ENCODE assay signal across 29 cellular contexts in genomic region chr12:21129906-21130305, GRCh38. TPM values are rescaled to one million over a fixed set of nuclear protein-coding genes. Genes with fewer than 3 reads are reported as not detected.
DNase-seq lines count a peak whose midpoint lies in the region; ATAC-seq and TF ChIP-seq lines count a peak whose summit lies in the region.
"Had no signal": no experiment of that assay in that cellular context is flagged by ENCODE, and none has a peak within 500 bp of the region (broad histone marks: within the 10 kb centered on the region; RNA-seq: fewer than 3 reads in every experiment).

No MANE protein-coding gene starts in this region.

- intact Hi-C loops in left cardiac atrium (cut with DNase I) (no loop called here), Right ventricle myocardium superior (cut with DNase I) (no loop called here), natural killer cell (cut with micrococcal nuclease) (no loop called here), lower lobe of right lung (cut with DNase I) (no loop called here)

- H3K9me3 Mint-ChIP-seq in natural killer cell, result peaks cover 6 to 11% of the 10 kb centered on the region in 2 donors

- H3K27me3 Mint-ChIP-seq in natural killer cell (ENCODE audit: low read depth in 2 of 2), result no peaks in the 10 kb centered on the region
- H3K27me3 Mint-ChIP-seq: CD8-positive, alpha-beta memory T cell had no signal

- no peaks in the 10 kb centered on the region for H3K36me3 Mint-ChIP-seq in natural killer cell
- H3K36me3 Mint-ChIP-seq: CD14-positive monocyte; CD8-positive, alpha-beta memory T cell had no signal

- no peak overlapping the region for H3K27ac ChIP-seq in lower lobe of right lung
- H3K27ac ChIP-seq: 22Rv1, SJCRH30 had no signal

- ATAC-seq in left cardiac atrium (peak; percentile 53 to 75), Right ventricle myocardium superior (ENCODE audit: poor library complexity) (no peak), left lobe of liver (peak; percentile 85), natural killer cell (no peak), lower lobe of right lung (no peak)
- ATAC-seq: GM12878, HCT116, PC-3 had no signal

- no peaks in the 10 kb centered on the region for H3K4me1 ChIP-seq in lower lobe of right lung
- H3K4me1 ChIP-seq: BE2C, SJCRH30 had no signal

- H3K27me3 ChIP-seq in lower lobe of right lung (ENCODE audit: low read depth), result no peaks in the 10 kb centered on the region
- H3K27me3 ChIP-seq: BE2C, SJCRH30 had no signal

- in situ Hi-C loops in astrocyte of the spinal cord (cut with HindIII; ENCODE audit: low sequenced_read_pairs), result no loop called here

- no peak for TF ChIP-seq CTCF in astrocyte of the spinal cord (IDR thresholded peaks at IDR 0.05; ENCODE audit: low read depth, low read length)
- TF ChIP-seq CTCF in natural killer cell (IDR thresholded peaks at IDR 0.05), result no peak
- no peak for TF ChIP-seq CTCF in lower lobe of right lung (IDR thresholded peaks at IDR 0.05)

- no peak overlapping the region for H3K4me3 Mint-ChIP-seq in natural killer cell
- H3K4me3 Mint-ChIP-seq: CD14-positive monocyte; CD8-positive, alpha-beta memory T cell had no signal

- DNase-seq in left cardiac atrium (no peak), Right ventricle myocardium superior (no peak), astrocyte of the spinal cord (ENCODE audit: low read depth, low spot score) (peak; percentile 12), left lobe of liver (ENCODE audit: low spot score) (no peak), natural killer cell (no peak), lower lobe of right lung (no peak), cerebellum (ENCODE audit: low spot score) (no peak)
- DNase-seq: ACHN; BE2C; CD8-positive, alpha-beta memory T cell; DMS 273 treated with DMSO at 0.1 percent for 48 hours; DMS79; EL; GDM1; Karpas-422; NCI-H1105; NCI-H146; NCI-H2029; NCI-H446 treated with DMSO at 0.1 percent for 48 hours; NCI-H526; NCI-H82; NK-92 treated with Interleukin-12 subunit alpha and Interleukin-12 subunit beta, amount 100 ng/mL, for 24 hours; PC-3; SJCRH30 had no signal

- H3K27ac Mint-ChIP-seq in natural killer cell, result no peak overlapping the region
- H3K27ac Mint-ChIP-seq: CD14-positive monocyte; CD8-positive, alpha-beta memory T cell had no signal

- no peak overlapping the region for H3K4me3 ChIP-seq in astrocyte of the spinal cord (ENCODE audit: low read depth, low read length)
- H3K4me3 ChIP-seq in lower lobe of right lung, result no peak overlapping the region
- H3K4me3 ChIP-seq: GM12878, SJCRH30 had no signal

- H3K9me3 ChIP-seq in lower lobe of right lung, result no peaks in the 10 kb centered on the region
- H3K9me3 ChIP-seq: BE2C, SJCRH30 had no signal

- H3K4me1 Mint-ChIP-seq in natural killer cell, result no peaks in the 10 kb centered on the region
- H3K4me1 Mint-ChIP-seq: CD14-positive monocyte; CD8-positive, alpha-beta memory T cell had no signal

- no peaks in the 10 kb centered on the region for H3K36me3 ChIP-seq in lower lobe of right lung
- H3K36me3 ChIP-seq: BE2C, SJCRH30 had no signal

RNA-seq across cellular contexts. Expression of gene SLCO1B1, which starts 1.1 kb away (rescaled TPM):
- total RNA-seq in left cardiac atrium, result not detected
- total RNA-seq in Right ventricle myocardium superior, result not detected
- total RNA-seq in left lobe of liver, result 143 TPM
- total RNA-seq in natural killer cell, result not detected
- not detected for total RNA-seq in lower lobe of right lung
- not detected for total RNA-seq in cerebellum
- total RNA-seq: CD8-positive, alpha-beta memory T cell; GM12878; H4; PC-3; SJCRH30 had no signal

Comparison
In these comparisons a context has a peak if more than half of its experiments do, and no peak if none do; other contexts are left out.
1. ATAC-seq: peak in left cardiac atrium (2 of 2) and left lobe of liver (single experiment); none in Right ventricle myocardium superior (single experiment), natural killer cell (0 of 3) and lower lobe of right lung (0 of 2).
2. RNA of gene SLCO1B1, which starts 1.1 kb away (total RNA-seq): 143 TPM in left lobe of liver (single experiment); not detected in lower lobe of right lung (single experiment), not detected in left cardiac atrium, not detected in Right ventricle myocardium superior (single experiment), not detected in natural killer cell and not detected in cerebellum (single experiment); every median in the first group is over 100 times any median in the second.